ENCODE assay signal across 9 cellular contexts in the genomic region with DNA sequence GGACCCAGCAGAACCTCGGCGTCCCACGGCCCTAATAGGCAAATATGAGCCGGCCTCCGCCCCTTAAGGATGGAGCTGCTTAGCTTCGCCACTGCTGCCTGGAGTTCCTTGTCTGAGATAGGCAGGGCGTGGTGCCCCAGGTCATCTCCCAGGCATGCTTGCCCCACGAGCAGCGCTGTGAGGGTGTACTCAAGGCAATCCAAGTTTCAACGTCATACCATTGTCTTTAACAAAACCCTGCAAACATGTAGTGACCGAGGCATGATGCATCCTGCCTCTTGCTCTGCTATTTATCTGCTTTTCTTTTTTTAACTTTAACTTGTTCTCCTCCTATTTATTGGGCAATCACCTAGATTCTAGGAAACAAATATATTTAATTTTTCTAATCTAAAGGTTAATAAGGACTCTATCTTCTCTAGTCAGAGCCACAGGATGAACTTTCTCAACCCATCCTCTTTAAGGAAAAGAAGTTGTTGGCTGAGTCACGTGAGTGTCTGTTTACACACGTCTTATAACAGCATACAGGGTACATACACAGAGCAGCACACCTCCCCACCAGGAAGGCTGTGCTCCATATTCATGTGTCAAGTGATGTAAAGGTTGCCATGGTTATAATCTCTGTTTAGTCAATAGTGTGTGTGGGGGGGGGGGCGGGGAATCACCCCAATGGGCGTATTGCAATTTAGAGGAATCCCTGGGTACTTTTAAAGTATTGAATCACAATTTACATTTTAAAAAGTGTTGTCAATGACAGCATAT. TPM values are rescaled to one million over a fixed set of nuclear protein-coding genes. Genes with fewer than 3 reads are reported as not detected.
DNase-seq lines count a peak whose midpoint lies in the region; ATAC-seq, FAIRE-seq and TF ChIP-seq lines count a peak whose summit lies in the region.
"Had no signal": no experiment of that assay in that cellular context is flagged by ENCODE, and none has a peak within 500 bp of the region (broad histone marks: within the 10 kb centered on the region; RNA-seq: fewer than 3 reads in every experiment).

No MANE protein-coding gene starts in this region.

- DNase-seq in H54 (ENCODE audit: insufficient read length, low spot score) (no peak), Panc1 (ENCODE audit: low read depth, low spot score) (peak; percentile 94), esophagus squamous epithelium (lab: John Stamatoyannopoulos, UW) (no peak), trophoblast cell (peak; percentile 94 to 97), NCI-H1048 (lab: John Stamatoyannopoulos, UW) (no peak), D721Med (ENCODE audit: insufficient read length, low spot score) (no peak)
- no peak for DNase-seq in activated T-helper 1 cell treated with anti-CD3 and anti-CD28 coated beads, Interleukin-12 subunit alpha, Interleukin-12 subunit beta, Interleukin-2, Interleukin-4 antibody, amounts not matched to agents 30 ng/mL and 10 ng/mL and 1 ng/mL, durations not matched to agents 14 hours and 24 hours and 36 hours (ENCODE audit: low spot score)
- no peak for DNase-seq in activated naive CD4-positive, alpha-beta T cell treated with anti-CD3 and anti-CD28 coated beads for 36 hours

- H3K27ac ChIP-seq in Panc1 (ENCODE audit: low read length) (peak overlapping the region; percentile 76), esophagus squamous epithelium (peak overlapping the region; percentile 34 to 87 (median 70)), trophoblast cell (ENCODE audit: low read depth, low read length) (no peak overlapping the region)

- no peak overlapping the region for H3K4me2 ChIP-seq in trophoblast cell (ENCODE audit: low read length)

- CTCF ChIA-PET in Panc1 (lab: Charles Lee): interaction anchor here (0.5 kb wide), 1 partner anchor 139 kb away, joined by 4 read pairs; no protein-coding TSS in a partner anchor
- CTCF ChIA-PET in activated naive CD4-positive, alpha-beta T cell treated with anti-CD3 and anti-CD28 coated beads for 36 hours (lab: Charles Lee): no interaction called here

- no peak overlapping the region for H3K4me3 Mint-ChIP-seq in activated T-helper 1 cell treated with anti-CD3 and anti-CD28 coated beads, Interleukin-12 subunit alpha, Interleukin-12 subunit beta, Interleukin-2, Interleukin-4 antibody, amounts not matched to agents 30 ng/mL and 10 ng/mL and 1 ng/mL, durations not matched to agents 14 hours and 24 hours and 36 hours
- no peak overlapping the region for H3K4me3 Mint-ChIP-seq in activated naive CD4-positive, alpha-beta T cell treated with anti-CD3 and anti-CD28 coated beads for 36 hours

- no peak; the same call in 1 of the 2 replicates for TF ChIP-seq CTCF in Panc1 (IDR thresholded peaks at IDR 0.05)
- TF ChIP-seq CTCF in esophagus squamous epithelium (IDR thresholded peaks at IDR 0.05): no peak
- TF ChIP-seq CTCF in D721Med (IDR thresholded peaks at IDR 0.05; ENCODE audit: insufficient read depth, missing control alignments): no peak

- WGBS in esophagus squamous epithelium, 2 donors: 20 to 29% methylated on average over 15 of the region's 15 CpGs
- no CpG with 5 or more reads among the region's 15 CpGs for WGBS in trophoblast cell (ENCODE audit: extremely low coverage, insufficient coverage, insufficient read length)

- intact Hi-C loops in Panc1 (cut with micrococcal nuclease; ENCODE audit: unreplicated experiment) (loop anchor here (10.0 kb wide), 1 partner anchor 130 kb away; no protein-coding TSS in a partner anchor), esophagus squamous epithelium (cut with DNase I) (no loop called here)
- intact Hi-C loops in activated T-helper 1 cell treated with anti-CD3 and anti-CD28 coated beads, Interleukin-12 subunit alpha, Interleukin-12 subunit beta, Interleukin-2, Interleukin-4 antibody, amounts not matched to agents 30 ng/mL and 10 ng/mL and 1 ng/mL, durations not matched to agents 14 hours and 24 hours and 36 hours (cut with micrococcal nuclease): no loop called here
- intact Hi-C loops in activated naive CD4-positive, alpha-beta T cell treated with anti-CD3 and anti-CD28 coated beads for 36 hours (cut with micrococcal nuclease): no loop called here

- H2BK120ac ChIP-seq in trophoblast cell (ENCODE audit: insufficient read depth, low read length, poor library complexity): no peak overlapping the region

- peaks cover 32% of the 10 kb centered on the region for H3K4me1 ChIP-seq in Panc1 (ENCODE audit: control insufficient read depth, insufficient read depth, low read length)
- peaks cover 22 to 70% (median 29%) of the 10 kb centered on the region in 3 donors for H3K4me1 ChIP-seq in esophagus squamous epithelium
- peaks cover 14 to 21% of the 10 kb centered on the region in 2 experiments for H3K4me1 ChIP-seq in trophoblast cell (ENCODE audit: control insufficient read depth in 1 of 2, insufficient read depth in 2 of 2, low read length in 2 of 2)

- H3K36me3 ChIP-seq in Panc1 (ENCODE audit: control insufficient read depth, insufficient read depth, low read length): no peaks in the 10 kb centered on the region
- no peaks in the 10 kb centered on the region for H3K36me3 ChIP-seq in esophagus squamous epithelium
- no peaks in the 10 kb centered on the region for H3K36me3 ChIP-seq in trophoblast cell (ENCODE audit: control insufficient read depth in 1 of 2, insufficient read depth in 2 of 2, low read length in 2 of 2)

- H3K4me3 ChIP-seq in Panc1 (ENCODE audit: low read depth in 2 of 2, low read length in 2 of 2) (peak overlapping the region; percentile 13 to 55), esophagus squamous epithelium (peak overlapping the region in 1 of 4 donors; percentile 5), trophoblast cell (ENCODE audit: low read depth, low read length) (no peak overlapping the region)

- no peak overlapping the region for H3K18ac ChIP-seq in trophoblast cell (ENCODE audit: low read length)

- no peak overlapping the region for H2BK5ac ChIP-seq in trophoblast cell (ENCODE audit: low read depth, low read length, poor library complexity)

- no peak overlapping the region for H3K23ac ChIP-seq in trophoblast cell (ENCODE audit: low read length)

- no peak overlapping the region for H2BK12ac ChIP-seq in trophoblast cell (ENCODE audit: low read length)

- H3K4me1 Mint-ChIP-seq in activated T-helper 1 cell treated with anti-CD3 and anti-CD28 coated beads, Interleukin-12 subunit alpha, Interleukin-12 subunit beta, Interleukin-2, Interleukin-4 antibody, amounts not matched to agents 30 ng/mL and 10 ng/mL and 1 ng/mL, durations not matched to agents 14 hours and 24 hours and 36 hours (ENCODE audit: low read depth): peaks cover 28% of the 10 kb centered on the region
- H3K4me1 Mint-ChIP-seq in activated naive CD4-positive, alpha-beta T cell treated with anti-CD3 and anti-CD28 coated beads for 36 hours (ENCODE audit: low read depth): peaks cover 9% of the 10 kb centered on the region

- H3K9ac ChIP-seq in trophoblast cell (ENCODE audit: low read length): no peak overlapping the region

- no peak overlapping the region for H4K91ac ChIP-seq in trophoblast cell (ENCODE audit: low read depth, low read length)

- peaks cover 5% of the 10 kb centered on the region for H3K27me3 Mint-ChIP-seq in activated T-helper 1 cell treated with anti-CD3 and anti-CD28 coated beads, Interleukin-12 subunit alpha, Interleukin-12 subunit beta, Interleukin-2, Interleukin-4 antibody, amounts not matched to agents 30 ng/mL and 10 ng/mL and 1 ng/mL, durations not matched to agents 14 hours and 24 hours and 36 hours (ENCODE audit: insufficient read depth)
- peaks cover 5% of the 10 kb centered on the region for H3K27me3 Mint-ChIP-seq in activated naive CD4-positive, alpha-beta T cell treated with anti-CD3 and anti-CD28 coated beads for 36 hours (ENCODE audit: low read depth)

- H4K12ac ChIP-seq in trophoblast cell (ENCODE audit: low read depth, low read length): no peak overlapping the region

- no peak overlapping the region for H3K14ac ChIP-seq in trophoblast cell (ENCODE audit: low read length)

- H3K9me3 ChIP-seq in Panc1 (ENCODE audit: control insufficient read depth, insufficient read depth, low read depth, low read length) (no peaks in the 10 kb centered on the region), esophagus squamous epithelium (no peaks in the 10 kb centered on the region), trophoblast cell (ENCODE audit: insufficient read depth, low read depth, low read length) (no peaks in the 10 kb centered on the region)

- H3K79me1 ChIP-seq in trophoblast cell (ENCODE audit: low read length): peaks cover 3% of the 10 kb centered on the region

- H2AK5ac ChIP-seq in trophoblast cell (ENCODE audit: low read length): no peak overlapping the region

- POLR2A ChIA-PET in Panc1 (lab: Charles Lee): interaction anchor here (0.5 to 1.9 kb wide), 3 partner anchors 26 to 342 kb away, joined by 4 to 13 read pairs (median 7); no protein-coding TSS in a partner anchor

- H2AFZ ChIP-seq in trophoblast cell (ENCODE audit: insufficient read depth, low read length, poor library complexity): no peak overlapping the region

- H4K8ac ChIP-seq in trophoblast cell (ENCODE audit: low read depth, low read length): no peak overlapping the region

- peaks cover 2% of the 10 kb centered on the region for H3K36me3 Mint-ChIP-seq in activated T-helper 1 cell treated with anti-CD3 and anti-CD28 coated beads, Interleukin-12 subunit alpha, Interleukin-12 subunit beta, Interleukin-2, Interleukin-4 antibody, amounts not matched to agents 30 ng/mL and 10 ng/mL and 1 ng/mL, durations not matched to agents 14 hours and 24 hours and 36 hours (ENCODE audit: low read depth)
- no peaks in the 10 kb centered on the region for H3K36me3 Mint-ChIP-seq in activated naive CD4-positive, alpha-beta T cell treated with anti-CD3 and anti-CD28 coated beads for 36 hours (ENCODE audit: low read depth)

- H3K27me3 ChIP-seq in Panc1 (ENCODE audit: control insufficient read depth, insufficient read depth, low read length) (no peaks in the 10 kb centered on the region), esophagus squamous epithelium (no peaks in the 10 kb centered on the region), trophoblast cell (ENCODE audit: insufficient read depth, low read length) (no peaks in the 10 kb centered on the region)

- H3K27ac Mint-ChIP-seq in activated T-helper 1 cell treated with anti-CD3 and anti-CD28 coated beads, Interleukin-12 subunit alpha, Interleukin-12 subunit beta, Interleukin-2, Interleukin-4 antibody, amounts not matched to agents 30 ng/mL and 10 ng/mL and 1 ng/mL, durations not matched to agents 14 hours and 24 hours and 36 hours: no peak overlapping the region
- H3K27ac Mint-ChIP-seq in activated naive CD4-positive, alpha-beta T cell treated with anti-CD3 and anti-CD28 coated beads for 36 hours: no peak overlapping the region

- FAIRE-seq in H54 (lab: Jason Lieb, UNC) (peak; percentile 53), D721Med (lab: Jason Lieb, UNC) (no peak)
- FAIRE-seq: colon had no signal

- no peak overlapping the region for H3K4ac ChIP-seq in trophoblast cell (ENCODE audit: low read depth, low read length)

- TF ChIP-seq POLR2A in H54 (IDR thresholded peaks at IDR 0.05; ENCODE audit: low read depth, low read length) (no peak), esophagus squamous epithelium (IDR thresholded peaks at IDR 0.05) (peak in 2 of 4 donors; percentile 34 to 51)

- ATAC-seq in Panc1: peak; percentile 72

- in situ Hi-C loops in Panc1 (cut with HindIII; ENCODE audit: low pct_unique_long_range_greater_than_20kb, low sequenced_read_pairs): no loop called here

- no peaks in the 10 kb centered on the region for H3K9me3 Mint-ChIP-seq in activated T-helper 1 cell treated with anti-CD3 and anti-CD28 coated beads, Interleukin-12 subunit alpha, Interleukin-12 subunit beta, Interleukin-2, Interleukin-4 antibody, amounts not matched to agents 30 ng/mL and 10 ng/mL and 1 ng/mL, durations not matched to agents 14 hours and 24 hours and 36 hours
- no peaks in the 10 kb centered on the region for H3K9me3 Mint-ChIP-seq in activated naive CD4-positive, alpha-beta T cell treated with anti-CD3 and anti-CD28 coated beads for 36 hours

- H3K79me2 ChIP-seq in trophoblast cell (ENCODE audit: control insufficient read depth, insufficient read depth, low read length, poor library complexity): no peaks in the 10 kb centered on the region

- BruUV-seq in Panc1 (replicated peaks; lab: Mats Ljungman, UMichigan): no TSS peak

RNA-seq across cellular contexts. Expression of gene ZSWIM6, which starts 27.3 kb away (rescaled TPM):
- 10.8 TPM for total RNA-seq in Panc1 (2021; ENCODE audit: unreplicated experiment)
- 5.0 TPM for polyA plus RNA-seq in Panc1 (2012; ENCODE audit: insufficient read length)
- total RNA-seq in esophagus squamous epithelium: 10 to 100 TPM in 2 of 4 donors, 1 to 10 TPM in 2; 6.4 to 12.4 (median 8.8) TPM
- 9.7 and 9.8 TPM in 2 replicates for polyA plus RNA-seq in trophoblast cell (2013)
- total RNA-seq in activated T-helper 1 cell treated with anti-CD3 and anti-CD28 coated beads, Interleukin-12 subunit alpha, Interleukin-12 subunit beta, Interleukin-2, Interleukin-4 antibody, amounts not matched to agents 30 ng/mL and 10 ng/mL and 1 ng/mL, durations not matched to agents 14 hours and 24 hours and 36 hours: 9.6 TPM in 2 replicates
- 1 to 10 TPM; 4.3 TPM for total RNA-seq in activated naive CD4-positive, alpha-beta T cell treated with anti-CD3 and anti-CD28 coated beads for 36 hours

Comparison
In these comparisons a context has a peak if more than half of its experiments do, and no peak if none do; other contexts are left out.
1. DNase-seq: peak in Panc1 (single experiment) and trophoblast cell (2 of 2); none in H54 (single experiment), esophagus squamous epithelium (single experiment), activated T-helper 1 cell treated with anti-CD3 and anti-CD28 coated beads, Interleukin-12 subunit alpha, Interleukin-12 subunit beta, Interleukin-2, Interleukin-4 antibody, amounts not matched to agents 30 ng/mL and 10 ng/mL and 1 ng/mL, durations not matched to agents 14 hours and 24 hours and 36 hours (single experiment), NCI-H1048 (single experiment), D721Med (single experiment) and activated naive CD4-positive, alpha-beta T cell treated with anti-CD3 and anti-CD28 coated beads for 36 hours (single experiment).